Comparison of ENCODE assay signal across 33 cellular contexts in genomic region chr17:81197409-81197795, GRCh38. TPM values are rescaled to one million over a fixed set of nuclear protein-coding genes. Genes with fewer than 3 reads are reported as not detected.
"Had no signal": no experiment of that assay in that cellular context is flagged by ENCODE, and none has a peak within 500 bp of the region (broad histone marks: within the 10 kb centered on the region; RNA-seq: fewer than 3 reads in every experiment).

No MANE protein-coding gene starts in this region.

- H3K27me3 Mint-ChIP-seq: activated CD4-positive, alpha-beta T cell treated with anti-CD3 and anti-CD28 coated beads for 36 hours; activated CD8-positive, alpha-beta memory T cell treated with anti-CD3 and anti-CD28 coated beads, Interleukin-2, amount 10 ng/mL, durations not matched to agents 7 days and 5 days; activated naive CD4-positive, alpha-beta T cell treated with anti-CD3 and anti-CD28 coated beads, Interleukin-2, amount 50 U/mL, for 24 hours; activated naive CD8-positive, alpha-beta T cell treated with anti-CD3 and anti-CD28 coated beads, Interleukin-2, amount 50 U/mL, for 24 hours; naive B cell had no signal

- H3K27ac Mint-ChIP-seq: activated CD4-positive, alpha-beta T cell treated with anti-CD3 and anti-CD28 coated beads for 36 hours; activated CD8-positive, alpha-beta memory T cell treated with anti-CD3 and anti-CD28 coated beads, Interleukin-2, amount 10 ng/mL, durations not matched to agents 7 days and 5 days; activated CD8-positive, alpha-beta T cell treated with anti-CD3 and anti-CD28 coated beads, Interleukin-2, amount 10 ng/mL, durations not matched to agents 7 days and 5 days; activated naive CD4-positive, alpha-beta T cell treated with anti-CD3 and anti-CD28 coated beads, Interleukin-2, amount 50 U/mL, for 24 hours; activated naive CD8-positive, alpha-beta T cell treated with anti-CD3 and anti-CD28 coated beads, Interleukin-2, amount 50 U/mL, for 24 hours; activated T-helper 2 cell treated with anti-CD3 and anti-CD28 coated beads, Interferon-gamma antibody, Interleukin-2, Interleukin-4, amounts not matched to agents 10 μg/mL and 5 μg/mL and 100 μg/mL, durations not matched to agents 14 hours and 24 hours and 36 hours; mesothelial cell of epicardium; naive B cell; nephron progenitor cell; stimulated activated effector memory CD8-positive, alpha-beta T cell treated with anti-CD3 and anti-CD28 coated beads, Interleukin-12 subunit alpha, Interleukin-12 subunit beta, amount 100 ng/mL, for 72 hours had no signal

- H3K36me3 ChIP-seq: colonic mucosa had no signal

- H3K4me3 Mint-ChIP-seq: activated CD4-positive, alpha-beta T cell treated with anti-CD3 and anti-CD28 coated beads for 36 hours; activated CD8-positive, alpha-beta memory T cell treated with anti-CD3 and anti-CD28 coated beads, Interleukin-2, amount 10 ng/mL, durations not matched to agents 7 days and 5 days; activated CD8-positive, alpha-beta T cell treated with anti-CD3 and anti-CD28 coated beads, Interleukin-2, amount 10 ng/mL, durations not matched to agents 7 days and 5 days; activated naive CD4-positive, alpha-beta T cell treated with anti-CD3 and anti-CD28 coated beads, Interleukin-2, amount 50 U/mL, for 24 hours; activated naive CD8-positive, alpha-beta T cell treated with anti-CD3 and anti-CD28 coated beads, Interleukin-2, amount 50 U/mL, for 24 hours; mesothelial cell of epicardium; naive B cell; nephron progenitor cell; stimulated activated effector memory CD8-positive, alpha-beta T cell treated with anti-CD3 and anti-CD28 coated beads, Interleukin-12 subunit alpha, Interleukin-12 subunit beta, amount 100 ng/mL, for 72 hours had no signal

- DNase-seq: activated CD4-positive, alpha-beta T cell treated with anti-CD3 and anti-CD28 coated beads for 36 hours; activated CD4-positive, CD25-positive, alpha-beta regulatory T cell; activated CD8-positive, alpha-beta memory T cell treated with anti-CD3 and anti-CD28 coated beads, Interleukin-2, amount 10 ng/mL, durations not matched to agents 7 days and 5 days; activated CD8-positive, alpha-beta T cell treated with anti-CD3 and anti-CD28 coated beads, Interleukin-2, amount 10 ng/mL, durations not matched to agents 7 days and 5 days; activated naive CD8-positive, alpha-beta T cell treated with anti-CD3 and anti-CD28 coated beads, Interleukin-2, amount 50 U/mL, for 24 hours; activated T-cell treated with anti-CD3 and anti-CD28 coated beads, Interleukin-2, amount 50 U/mL, for 48 hours; amygdala; colonic mucosa; effector memory CD4-positive, alpha-beta T cell; naive B cell; nephron progenitor cell; stimulated activated CD4-positive, alpha-beta T cell treated with anti-CD3 and anti-CD28 coated beads, Interleukin-4, amount 100 ng/mL, for 24 hours; T-helper 2 cell; tibial artery had no signal

- H3K4me1 ChIP-seq: colonic mucosa, suprapubic skin, tibial artery had no signal

- H3K36me3 Mint-ChIP-seq: activated CD8-positive, alpha-beta memory T cell treated with anti-CD3 and anti-CD28 coated beads, Interleukin-2, amount 10 ng/mL, durations not matched to agents 7 days and 5 days; activated naive CD4-positive, alpha-beta T cell treated with anti-CD3 and anti-CD28 coated beads, Interleukin-2, amount 50 U/mL, for 24 hours; naive B cell had no signal

- H3K4me1 Mint-ChIP-seq: activated CD4-positive, alpha-beta T cell treated with anti-CD3 and anti-CD28 coated beads for 36 hours; activated CD8-positive, alpha-beta memory T cell treated with anti-CD3 and anti-CD28 coated beads, Interleukin-2, amount 10 ng/mL, durations not matched to agents 7 days and 5 days; activated naive CD4-positive, alpha-beta T cell treated with anti-CD3 and anti-CD28 coated beads, Interleukin-2, amount 50 U/mL, for 24 hours; activated naive CD8-positive, alpha-beta T cell treated with anti-CD3 and anti-CD28 coated beads, Interleukin-2, amount 50 U/mL, for 24 hours; mesothelial cell of epicardium; naive B cell; nephron progenitor cell; stimulated activated effector memory CD8-positive, alpha-beta T cell treated with anti-CD3 and anti-CD28 coated beads, Interleukin-12 subunit alpha, Interleukin-12 subunit beta, amount 100 ng/mL, for 72 hours had no signal

- H3K4me3 ChIP-seq: colonic mucosa, skin epidermis, suprapubic skin, tibial artery had no signal

- H3K27me3 ChIP-seq: colonic mucosa, neutrophil, suprapubic skin, tibial artery had no signal

- ATAC-seq: activated CD4-positive, alpha-beta T cell treated with anti-CD3 and anti-CD28 coated beads for 36 hours; activated CD8-positive, alpha-beta memory T cell treated with anti-CD3 and anti-CD28 coated beads, Interleukin-2, amount 10 ng/mL, durations not matched to agents 7 days and 5 days; activated CD8-positive, alpha-beta T cell treated with anti-CD3 and anti-CD28 coated beads, Interleukin-2, amount 10 ng/mL, durations not matched to agents 7 days and 5 days; activated naive CD8-positive, alpha-beta T cell treated with anti-CD3 and anti-CD28 coated beads, Interleukin-2, amount 50 U/mL, for 24 hours; sciatic nerve; stimulated activated effector memory CD8-positive, alpha-beta T cell treated with anti-CD3 and anti-CD28 coated beads, Interleukin-12 subunit alpha, Interleukin-12 subunit beta, amount 100 ng/mL, for 72 hours had no signal

- H3K27ac ChIP-seq: colonic mucosa, neutrophil, skin epidermis, suprapubic skin, tibial artery had no signal

- H3K9me3 Mint-ChIP-seq: activated naive CD4-positive, alpha-beta T cell treated with anti-CD3 and anti-CD28 coated beads, Interleukin-2, amount 50 U/mL, for 24 hours; activated naive CD8-positive, alpha-beta T cell treated with anti-CD3 and anti-CD28 coated beads, Interleukin-2, amount 50 U/mL, for 24 hours; activated T-helper 2 cell treated with anti-CD3 and anti-CD28 coated beads, Interferon-gamma antibody, Interleukin-2, Interleukin-4, amounts not matched to agents 10 μg/mL and 5 μg/mL and 100 μg/mL, durations not matched to agents 14 hours and 24 hours and 36 hours; mesothelial cell of epicardium; naive B cell; nephron progenitor cell; stimulated activated effector memory CD8-positive, alpha-beta T cell treated with anti-CD3 and anti-CD28 coated beads, Interleukin-12 subunit alpha, Interleukin-12 subunit beta, amount 100 ng/mL, for 72 hours had no signal

- H3K9me3 ChIP-seq: colonic mucosa, neutrophil, suprapubic skin, tibial artery had no signal

RNA-seq across cellular contexts. Expression of gene AATK, which starts 31.4 kb away (rescaled TPM):
- total RNA-seq: osteocyte had no signal

RNA-seq across cellular contexts. Expression of gene PVALEF, which starts 32.1 kb away (rescaled TPM):
- total RNA-seq: activated CD4-positive, alpha-beta T cell treated with anti-CD3 and anti-CD28 coated beads for 36 hours; activated CD8-positive, alpha-beta memory T cell treated with anti-CD3 and anti-CD28 coated beads, Interleukin-2, amount 10 ng/mL, durations not matched to agents 7 days and 5 days; activated CD8-positive, alpha-beta T cell treated with anti-CD3 and anti-CD28 coated beads, Interleukin-2, amount 10 ng/mL, durations not matched to agents 7 days and 5 days; activated T-helper 2 cell treated with anti-CD3 and anti-CD28 coated beads, Interferon-gamma antibody, Interleukin-2, Interleukin-4, amounts not matched to agents 10 μg/mL and 5 μg/mL and 100 μg/mL, durations not matched to agents 14 hours and 24 hours and 36 hours; bronchial epithelial cell; colonic mucosa; dermis microvascular lymphatic vessel endothelial cell; endothelial cell of umbilical vein; fibroblast of lung; fibroblast of villous mesenchyme; liver; osteocyte; posterior vena cava; renal cortical epithelial cell; sciatic nerve; suprapubic skin; ureter had no signal
- polyA plus RNA-seq: endothelial cell of umbilical vein, esophagus, fibroblast of lung, liver had no signal
